ENCODE assay signal across 9 cellular contexts in genomic region chr21:37087188-37087587, GRCh38. TPM values are rescaled to one million over a fixed set of nuclear protein-coding genes. Genes with fewer than 3 reads are reported as not detected.
A peak's percentile ranks its signal among the peaks of the same experiment; 100 is the strongest.
DNase-seq lines count a peak whose midpoint lies in the region; FAIRE-seq and TF ChIP-seq lines count a peak whose summit lies in the region.
"Had no signal": no experiment of that assay in that cellular context is flagged by ENCODE, and none has a peak within 500 bp of the region (broad histone marks: within the 10 kb centered on the region; RNA-seq: fewer than 3 reads in every experiment).

No MANE protein-coding gene starts in this region.

- no peak overlapping the region for H2AFZ ChIP-seq in keratinocyte (ENCODE audit: control insufficient read depth, low read length)

- no peaks in the 10 kb centered on the region for H3K4me1 ChIP-seq in keratinocyte (ENCODE audit: control insufficient read depth, extremely low read depth, insufficient read depth, low read length)

- dilution Hi-C loops in keratinocyte (cut with MboI; ENCODE audit: extremely low pct_ligation_motif_present, low sequenced_read_pairs) = no loop called here

- H3K27me3 ChIP-seq in keratinocyte (ENCODE audit: control insufficient read depth, extremely low read depth, insufficient read depth, low read length) = no peaks in the 10 kb centered on the region

- peak; percentile 24 for DNase-seq in AG09309 (ENCODE audit: low read depth)
- DNase-seq in HFF-Myc (ENCODE audit: extremely low read depth, low read depth) = no peak
- DNase-seq in keratinocyte (ENCODE audit: low read depth, low spot score) = no peak
- no peak for DNase-seq in SKM-1 treated with dmso at 0.1 percent for 144 hours (lab: John Stamatoyannopoulos, UW; ENCODE audit: unreplicated experiment)
- no peak for DNase-seq in foreskin melanocyte
- no peak for DNase-seq in urothelium cell line (ENCODE audit: low spot score)
- no peak for DNase-seq in activated T-cell treated with anti-CD3 and anti-CD28 coated beads for 4 hours

- no peak overlapping the region for H3K4me3 ChIP-seq in AG09309 (ENCODE audit: control insufficient read depth, low read depth, low read length)
- no peak overlapping the region for H3K4me3 ChIP-seq in HFF-Myc (replicated peaks; ENCODE audit: low read depth, low read length)
- H3K4me3 ChIP-seq in WI38 (ENCODE audit: low read depth, low read length) = no peak overlapping the region
- no peak overlapping the region for H3K4me3 ChIP-seq in keratinocyte (ENCODE audit: control insufficient read depth in 2 of 3, extremely low read depth in 1 of 3, insufficient read depth in 2 of 3, low read depth in 1 of 3, low read length in 3 of 3)

- H3K4me2 ChIP-seq in keratinocyte (ENCODE audit: control insufficient read depth, extremely low read depth, insufficient read depth, low read depth, low read length) = no peak overlapping the region

- H3K9me3 ChIP-seq in keratinocyte (ENCODE audit: control insufficient read depth, low read depth, low read length) = no peaks in the 10 kb centered on the region

- no peaks in the 10 kb centered on the region for H3K9me1 ChIP-seq in keratinocyte (ENCODE audit: control insufficient read depth, extremely low read depth, insufficient read depth, low read length)

- H3K9ac ChIP-seq in keratinocyte (ENCODE audit: control insufficient read depth, extremely low read depth, insufficient read depth, low read length) = no peak overlapping the region

- H4K20me1 ChIP-seq in keratinocyte (ENCODE audit: control insufficient read depth, extremely low read depth, insufficient read depth, low read length) = no peaks in the 10 kb centered on the region

- TF ChIP-seq CTCF in AG09309 (IDR thresholded peaks at IDR 0.05; ENCODE audit: control insufficient read depth, insufficient read depth, low read depth, low read length, missing control alignments) = peak; percentile 48
- TF ChIP-seq CTCF in HFF-Myc (IDR thresholded peaks at IDR 0.05; ENCODE audit: low read depth, low read length, missing control alignments) = peak; percentile 32
- peak; percentile 26; the same call in 1 of the 2 replicates for TF ChIP-seq CTCF in WI38 (IDR thresholded peaks at IDR 0.05; ENCODE audit: low read depth, low read length)
- peak; percentile 18 to 47 (median 36) for TF ChIP-seq CTCF in keratinocyte (optimal IDR thresholded peaks at IDR 0.05 in 1 of 3, IDR thresholded peaks at IDR 0.05 in 1 of 3, conservative IDR thresholded peaks at IDR 0.05 in 1 of 3; ENCODE audit: extremely low read depth in 1 of 3, insufficient read depth in 2 of 3, low read length in 3 of 3)

- FAIRE-seq in keratinocyte (lab: Jason Lieb, UNC) = no peak
- FAIRE-seq in urothelium cell line (lab: Jason Lieb, UNC) = no peak
- FAIRE-seq: GM18507 had no signal

- H3K79me2 ChIP-seq in keratinocyte (ENCODE audit: control insufficient read depth, insufficient read depth, low read length) = peaks cover 42% of the 10 kb centered on the region

- H3K27ac ChIP-seq in keratinocyte (ENCODE audit: control insufficient read depth, insufficient read depth, low read length) = no peak overlapping the region

- peaks cover 2% of the 10 kb centered on the region in 2 experiments for H3K36me3 ChIP-seq in keratinocyte (ENCODE audit: control insufficient read depth in 2 of 2, extremely low read depth in 1 of 2, insufficient read depth in 2 of 2, low read length in 2 of 2)

RNA-seq across cellular contexts. Expression of gene TTC3, which starts 14.1 kb away (rescaled TPM):
- 37.0 to 42.8 TPM (median 38.5 TPM) in 3 replicates for polyA plus RNA-seq in keratinocyte
- 177 TPM for polyA plus RNA-seq in keratinocyte (2011; ENCODE audit: low read depth)
- polyA plus RNA-seq in keratinocyte (2011; cell fraction: cytosol; rRNA removed) = 38.0 and 40.7 TPM in 2 replicates
- polyA plus RNA-seq in keratinocyte (2011; cell fraction: nucleus; rRNA removed) = 90.5 and 92.8 TPM in 2 replicates
- polyA plus RNA-seq in keratinocyte (2012; ENCODE audit: low replicate concordance) = 23.5 and 36.1 TPM in 2 replicates
- polyA minus RNA-seq in keratinocyte = 18.4 to 77.9 TPM (median 41.8 TPM) in 3 replicates
- polyA minus RNA-seq in keratinocyte (2011; cell fraction: cytosol; rRNA and poly(A)+ RNA removed) = 68.9 TPM
- 65.2 and 134 TPM in 2 replicates for polyA minus RNA-seq in keratinocyte (2011; cell fraction: nucleus; rRNA and poly(A)+ RNA removed)

RNA-seq across cellular contexts. Expression of gene PIGP, which starts 14.3 kb away (rescaled TPM):
- polyA plus RNA-seq in keratinocyte = 12.3 to 31.8 TPM (median 22.4 TPM) in 3 replicates
- 3.1 TPM for polyA plus RNA-seq in keratinocyte (2011; ENCODE audit: low read depth)
- 15.5 and 43.0 TPM in 2 replicates for polyA plus RNA-seq in keratinocyte (2011; cell fraction: cytosol; rRNA removed)
- polyA plus RNA-seq in keratinocyte (2011; cell fraction: nucleus; rRNA removed) = 13.8 and 16.2 TPM in 2 replicates
- polyA plus RNA-seq in keratinocyte (2012; ENCODE audit: low replicate concordance) = 11.6 and 12.5 TPM in 2 replicates
- 6.2 to 11.4 TPM (median 6.2 TPM) in 3 replicates for polyA minus RNA-seq in keratinocyte
- polyA minus RNA-seq in keratinocyte (2011; cell fraction: cytosol; rRNA and poly(A)+ RNA removed) = 11.1 TPM
- 1.7 and 4.0 TPM in 2 replicates for polyA minus RNA-seq in keratinocyte (2011; cell fraction: nucleus; rRNA and poly(A)+ RNA removed)
